1 cellular context compared by ENCODE assay signal in the genomic region with DNA sequence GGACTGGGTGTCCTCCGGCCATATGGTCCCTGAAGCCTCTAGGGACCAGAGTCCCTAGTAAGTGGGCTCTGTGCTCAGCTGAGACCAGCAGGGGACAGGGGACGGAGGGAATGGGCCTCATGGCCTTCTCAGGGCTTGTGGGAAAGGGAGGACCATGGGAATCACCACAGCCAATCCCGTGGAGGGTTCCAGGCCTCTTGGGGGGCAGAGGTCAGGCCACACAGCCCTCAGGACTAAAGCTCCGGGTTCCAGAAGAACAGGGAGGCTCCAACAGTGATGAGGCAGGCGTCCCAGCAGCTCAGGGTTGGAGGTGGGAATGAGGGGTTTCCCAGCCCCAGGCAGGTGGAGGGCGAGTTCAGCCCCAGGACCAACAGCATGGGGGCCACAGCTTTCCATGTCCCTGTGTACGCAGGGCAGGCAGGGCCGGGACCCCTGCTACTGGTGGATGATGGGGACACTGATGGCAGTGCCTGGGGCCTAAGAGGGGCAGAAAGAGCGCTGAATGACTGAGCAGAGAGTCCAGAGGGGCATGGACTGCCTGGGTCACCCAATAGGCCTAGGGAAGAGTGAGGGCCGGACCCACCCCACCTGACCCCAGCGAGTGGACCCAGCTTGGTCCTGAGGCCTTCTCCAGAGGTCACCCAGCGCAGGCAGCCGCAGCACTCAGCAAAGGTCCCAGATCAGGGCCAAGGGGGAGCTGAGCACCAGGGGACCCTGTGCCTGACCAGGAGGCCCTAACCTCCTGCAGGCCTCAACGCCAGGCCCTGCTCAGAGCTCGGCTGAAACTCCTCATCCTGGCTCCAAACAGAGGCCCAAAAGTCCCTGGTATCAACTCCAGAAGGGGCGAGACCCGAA.
TF ChIP-seq lines count a peak whose summit lies in the region.

No MANE protein-coding gene starts in this region.

TF ChIP-seq in IMR-90, 13 proteins besides CTCF, POLR2A, EP300 and RAD21:
- TF ChIP-seq RCOR1 (IDR thresholded peaks at IDR 0.05; ENCODE audit: insufficient replicate concordance, low read length) (no peak), MAZ (IDR thresholded peaks at IDR 0.05; ENCODE audit: borderline replicate concordance, low read depth, low read length) (no peak), RFX5 (IDR thresholded peaks at IDR 0.05; ENCODE audit: low read depth, low read length) (no peak), SMC3 (IDR thresholded peaks at IDR 0.05; ENCODE audit: low read depth, low read length) (no peak), FOS (IDR thresholded peaks at IDR 0.05; ENCODE audit: low read depth, low read length) (no peak), CEBPB (IDR thresholded peaks at IDR 0.05; ENCODE audit: low read depth, low read length) (no peak), BHLHE40 (IDR thresholded peaks at IDR 0.05; ENCODE audit: low read depth, low read length) (no peak), CHD1 (IDR thresholded peaks at IDR 0.05; ENCODE audit: low read depth, low read length) (no peak), MAFK (IDR thresholded peaks at IDR 0.05; ENCODE audit: low read depth, low read length) (no peak), MXI1 (IDR thresholded peaks at IDR 0.05; ENCODE audit: borderline replicate concordance, low read depth, low read length) (no peak), NFE2L2 (IDR thresholded peaks at IDR 0.05; ENCODE audit: low read depth, low read length) (no peak)
- TF ChIP-seq, protein P1, sequence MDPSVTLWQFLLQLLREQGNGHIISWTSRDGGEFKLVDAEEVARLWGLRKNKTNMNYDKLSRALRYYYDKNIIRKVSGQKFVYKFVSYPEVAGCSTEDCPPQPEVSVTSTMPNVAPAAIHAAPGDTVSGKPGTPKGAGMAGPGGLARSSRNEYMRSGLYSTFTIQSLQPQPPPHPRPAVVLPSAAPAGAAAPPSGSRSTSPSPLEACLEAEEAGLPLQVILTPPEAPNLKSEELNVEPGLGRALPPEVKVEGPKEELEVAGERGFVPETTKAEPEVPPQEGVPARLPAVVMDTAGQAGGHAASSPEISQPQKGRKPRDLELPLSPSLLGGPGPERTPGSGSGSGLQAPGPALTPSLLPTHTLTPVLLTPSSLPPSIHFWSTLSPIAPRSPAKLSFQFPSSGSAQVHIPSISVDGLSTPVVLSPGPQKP (IDR thresholded peaks at IDR 0.05; ENCODE audit: borderline replicate concordance, low read depth, low read length), result no peak
- TF ChIP-seq, protein P2, sequence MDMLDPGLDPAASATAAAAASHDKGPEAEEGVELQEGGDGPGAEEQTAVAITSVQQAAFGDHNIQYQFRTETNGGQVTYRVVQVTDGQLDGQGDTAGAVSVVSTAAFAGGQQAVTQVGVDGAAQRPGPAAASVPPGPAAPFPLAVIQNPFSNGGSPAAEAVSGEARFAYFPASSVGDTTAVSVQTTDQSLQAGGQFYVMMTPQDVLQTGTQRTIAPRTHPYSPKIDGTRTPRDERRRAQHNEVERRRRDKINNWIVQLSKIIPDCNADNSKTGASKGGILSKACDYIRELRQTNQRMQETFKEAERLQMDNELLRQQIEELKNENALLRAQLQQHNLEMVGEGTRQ (IDR thresholded peaks at IDR 0.05; ENCODE audit: low read depth, low read length), result no peak
